In the genomic region with DNA sequence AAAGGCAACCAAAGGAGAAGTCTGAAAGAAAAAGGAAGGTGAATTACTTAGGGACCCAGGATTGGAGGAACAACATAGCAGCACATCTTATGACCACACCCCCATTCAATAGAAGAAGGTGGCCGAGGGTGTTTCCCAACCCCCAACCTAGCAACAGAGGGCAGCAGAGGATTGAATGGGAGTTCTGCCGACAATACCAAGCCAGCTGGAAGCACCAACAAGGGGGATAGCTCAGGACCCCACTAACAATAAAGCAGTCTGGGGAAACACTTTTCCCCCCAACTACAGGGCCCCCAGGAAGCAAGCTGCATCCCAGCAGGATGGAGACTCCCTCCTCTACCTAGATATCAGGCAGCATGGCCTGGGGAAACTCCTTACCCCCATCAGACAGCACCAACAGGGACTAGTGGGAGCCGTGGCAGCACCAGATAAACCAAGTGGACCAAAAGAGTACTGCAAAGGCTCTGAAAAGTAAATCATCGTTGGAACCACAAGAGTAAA, we compare ENCODE assay signal across 7 cellular contexts.
DNase-seq lines count a peak whose midpoint lies in the region; ATAC-seq and TF ChIP-seq lines count a peak whose summit lies in the region.

No MANE protein-coding gene starts in this region.

- intact Hi-C loops in ovary (cut with DNase I), result loop anchor here (5.0 to 10.0 kb wide), 4 partner anchors 65 to 87 kb away; partner anchors contain the start of gene ZHX3 (in 2 of the 4)

- peak; percentile 70 for DNase-seq in H7
- DNase-seq in RPMI7951 (ENCODE audit: low read depth), result peak; percentile 71
- peak; percentile 77 for DNase-seq in fibroblast of the conjunctiva (ENCODE audit: low read depth)
- DNase-seq in ovary, result peak; percentile 51 to 79 (median 68)

- TF ChIP-seq EP300 in ovary (IDR thresholded peaks at IDR 0.05), result no peak

- TF ChIP-seq POLR2A in ovary (IDR thresholded peaks at IDR 0.05), result no peak

- TF ChIP-seq CTCF in ovary (IDR thresholded peaks at IDR 0.05), result peak; percentile 8 to 46 (median 19)

- peak overlapping the region; percentile 79 to 81 for H3K27ac ChIP-seq in ovary

- no peaks in the 10 kb centered on the region for H3K27me3 ChIP-seq in H7 (ENCODE audit: control insufficient read depth, insufficient read depth, low read length)
- no peaks in the 10 kb centered on the region for H3K27me3 ChIP-seq in ovary

- no peak for ATAC-seq in GM21515 (IDR thresholded peaks at IDR 0.05; ENCODE audit: unreplicated experiment)
- no peak for ATAC-seq in HG02981 (IDR thresholded peaks at IDR 0.05; ENCODE audit: unreplicated experiment)
- ATAC-seq in HG02759 (IDR thresholded peaks at IDR 0.05; ENCODE audit: unreplicated experiment), result no peak

- H3K36me3 ChIP-seq in H7 (replicated peaks; ENCODE audit: control insufficient read depth, insufficient read depth, low read length) (no peaks in the 10 kb centered on the region), ovary (no peaks in the 10 kb centered on the region)

- no peaks in the 10 kb centered on the region for H3K9me3 ChIP-seq in ovary

- H3K4me1 ChIP-seq in ovary (ENCODE audit: insufficient read depth), result peaks cover 26% of the 10 kb centered on the region

- 36 to 41% (median 37%) methylated on average over 4 of the region's 4 CpGs for WGBS in ovary, 3 donors

- H3K4me3 ChIP-seq in H7 (ENCODE audit: insufficient read depth, low read depth, low read length), result no peak overlapping the region
- no peak overlapping the region for H3K4me3 ChIP-seq in ovary
